Comparison of ENCODE assay signal across 8 cellular contexts in genomic region chr16:88706965-88707871, GRCh38. TPM values are rescaled to one million over a fixed set of nuclear protein-coding genes. Genes with fewer than 3 reads are reported as not detected.
DNase-seq lines count a peak whose midpoint lies in the region; ATAC-seq and TF ChIP-seq lines count a peak whose summit lies in the region.

No MANE protein-coding gene starts in this region.

- H3K4me1 Mint-ChIP-seq in activated T-cell treated with anti-CD3 and anti-CD28 coated beads, Interleukin-2, amount 50 U/mL, for 4 hours (ENCODE audit: low read depth), result peaks cover 37% of the 10 kb centered on the region
- peaks cover 34% of the 10 kb centered on the region for H3K4me1 Mint-ChIP-seq in activated T-helper 2 cell treated with anti-CD3 and anti-CD28 coated beads, Interferon-gamma antibody, Interleukin-2, Interleukin-4, amounts not matched to agents 10 μg/mL and 5 μg/mL and 100 μg/mL, durations not matched to agents 14 hours and 24 hours and 36 hours (ENCODE audit: low read depth)

- DNase-seq in activated T-cell treated with anti-CD3 and anti-CD28 coated beads, Interleukin-2, amount 50 U/mL, for 4 hours, result no peak
- DNase-seq in activated T-cell treated with anti-CD3 and anti-CD28 coated beads, Interleukin-2, amount 50 U/mL, for 1 hour, result no peak
- no peak for DNase-seq in activated T-helper 2 cell treated with anti-CD3 and anti-CD28 coated beads, Interferon-gamma antibody, Interleukin-2, Interleukin-4, amounts not matched to agents 10 μg/mL and 5 μg/mL and 100 μg/mL, durations not matched to agents 14 hours and 24 hours and 36 hours (ENCODE audit: low spot score)
- DNase-seq in kidney tubule cell (ENCODE audit: low spot score) (peak; percentile 9), tibial artery (no peak)
- no peak for DNase-seq in activated CD4-positive, CD25-positive, alpha-beta regulatory T cell (lab: John Stamatoyannopoulos, UW)

- H3K36me3 Mint-ChIP-seq in activated T-cell treated with anti-CD3 and anti-CD28 coated beads, Interleukin-2, amount 50 U/mL, for 4 hours (ENCODE audit: insufficient read depth), result no peaks in the 10 kb centered on the region
- peaks cover 7% of the 10 kb centered on the region for H3K36me3 Mint-ChIP-seq in activated T-helper 2 cell treated with anti-CD3 and anti-CD28 coated beads, Interferon-gamma antibody, Interleukin-2, Interleukin-4, amounts not matched to agents 10 μg/mL and 5 μg/mL and 100 μg/mL, durations not matched to agents 14 hours and 24 hours and 36 hours (ENCODE audit: low read depth)

- H3K4me1 ChIP-seq in tibial artery, result peaks cover 0 to 44% (median 34%) of the 10 kb centered on the region in 4 donors

- no peaks in the 10 kb centered on the region for H3K27me3 ChIP-seq in tibial artery

- peak overlapping the region; percentile 85 for H3K4me3 Mint-ChIP-seq in activated T-cell treated with anti-CD3 and anti-CD28 coated beads, Interleukin-2, amount 50 U/mL, for 4 hours
- peak overlapping the region; percentile 87 for H3K4me3 Mint-ChIP-seq in activated T-helper 2 cell treated with anti-CD3 and anti-CD28 coated beads, Interferon-gamma antibody, Interleukin-2, Interleukin-4, amounts not matched to agents 10 μg/mL and 5 μg/mL and 100 μg/mL, durations not matched to agents 14 hours and 24 hours and 36 hours (ENCODE audit: low read depth)

- no peaks in the 10 kb centered on the region for H3K9me3 Mint-ChIP-seq in activated T-cell treated with anti-CD3 and anti-CD28 coated beads, Interleukin-2, amount 50 U/mL, for 4 hours
- H3K9me3 Mint-ChIP-seq in activated T-helper 2 cell treated with anti-CD3 and anti-CD28 coated beads, Interferon-gamma antibody, Interleukin-2, Interleukin-4, amounts not matched to agents 10 μg/mL and 5 μg/mL and 100 μg/mL, durations not matched to agents 14 hours and 24 hours and 36 hours, result no peaks in the 10 kb centered on the region

- peak overlapping the region; percentile 61 for H3K27ac Mint-ChIP-seq in activated T-helper 2 cell treated with anti-CD3 and anti-CD28 coated beads, Interferon-gamma antibody, Interleukin-2, Interleukin-4, amounts not matched to agents 10 μg/mL and 5 μg/mL and 100 μg/mL, durations not matched to agents 14 hours and 24 hours and 36 hours

- H3K27me3 Mint-ChIP-seq in activated T-cell treated with anti-CD3 and anti-CD28 coated beads, Interleukin-2, amount 50 U/mL, for 4 hours (ENCODE audit: low read depth), result no peaks in the 10 kb centered on the region
- H3K27me3 Mint-ChIP-seq in activated T-helper 2 cell treated with anti-CD3 and anti-CD28 coated beads, Interferon-gamma antibody, Interleukin-2, Interleukin-4, amounts not matched to agents 10 μg/mL and 5 μg/mL and 100 μg/mL, durations not matched to agents 14 hours and 24 hours and 36 hours (ENCODE audit: low read depth), result no peaks in the 10 kb centered on the region

- peak overlapping the region; percentile 85 to 87 for H3K27ac ChIP-seq in tibial artery

- peaks cover 0 to 25% (median 0%) of the 10 kb centered on the region in 3 donors for H3K36me3 ChIP-seq in tibial artery

- no peak for ATAC-seq in activated T-cell treated with anti-CD3 and anti-CD28 coated beads, Interleukin-2, amount 50 U/mL, for 4 hours
- no peak for ATAC-seq in GM21825 (IDR thresholded peaks at IDR 0.05; ENCODE audit: unreplicated experiment)
- no peak for ATAC-seq in HG03354 (IDR thresholded peaks at IDR 0.05; ENCODE audit: poor library complexity, severe bottlenecking, unreplicated experiment)

- no peaks in the 10 kb centered on the region for H3K9me3 ChIP-seq in tibial artery

- peak overlapping the region; percentile 98 to 100 for H3K4me3 ChIP-seq in tibial artery

- TF ChIP-seq CTCF in tibial artery (IDR thresholded peaks at IDR 0.05), result no peak

- intact Hi-C loops in activated T-helper 2 cell treated with anti-CD3 and anti-CD28 coated beads, Interferon-gamma antibody, Interleukin-2, Interleukin-4, amounts not matched to agents 10 μg/mL and 5 μg/mL and 100 μg/mL, durations not matched to agents 14 hours and 24 hours and 36 hours (cut with micrococcal nuclease), result loop anchor here (1.0 to 2.0 kb wide), 3 partner anchors 30 to 74 kb away; partner anchors contain the start of gene MVD
- intact Hi-C loops in tibial artery (cut with DNase I; ENCODE audit: low total_unique reads), result no loop called here

RNA-seq across cellular contexts. Expression of gene CTU2, which starts 0.9 kb away (rescaled TPM):
- total RNA-seq in activated T-cell treated with anti-CD3 and anti-CD28 coated beads, Interleukin-2, amount 50 U/mL, for 4 hours, result 100 to 1,000 TPM in 2 of 3 donors, 10 to 100 TPM in 1; 96.8 to 129 (median 116) TPM
- 43.8 and 43.9 TPM in 2 replicates for total RNA-seq in activated T-helper 2 cell treated with anti-CD3 and anti-CD28 coated beads, Interferon-gamma antibody, Interleukin-2, Interleukin-4, amounts not matched to agents 10 μg/mL and 5 μg/mL and 100 μg/mL, durations not matched to agents 14 hours and 24 hours and 36 hours

RNA-seq across cellular contexts. Expression of gene RNF166, which starts 1.0 kb away (rescaled TPM):
- total RNA-seq in activated T-cell treated with anti-CD3 and anti-CD28 coated beads, Interleukin-2, amount 50 U/mL, for 4 hours, result 10 to 100 TPM; 28.0 to 45.7 (median 30.6) TPM
- total RNA-seq in activated T-helper 2 cell treated with anti-CD3 and anti-CD28 coated beads, Interferon-gamma antibody, Interleukin-2, Interleukin-4, amounts not matched to agents 10 μg/mL and 5 μg/mL and 100 μg/mL, durations not matched to agents 14 hours and 24 hours and 36 hours, result 39.9 and 52.1 TPM in 2 replicates

RNA-seq across cellular contexts. Expression of gene SNAI3, which starts 20.9 kb away (rescaled TPM):
- total RNA-seq in activated T-cell treated with anti-CD3 and anti-CD28 coated beads, Interleukin-2, amount 50 U/mL, for 4 hours, result 1 to 10 TPM in 2 of 3 donors, under 1 TPM in 1; 0.90 to 1.3 (median 1.2) TPM
- 2.0 and 2.3 TPM in 2 replicates for total RNA-seq in activated T-helper 2 cell treated with anti-CD3 and anti-CD28 coated beads, Interferon-gamma antibody, Interleukin-2, Interleukin-4, amounts not matched to agents 10 μg/mL and 5 μg/mL and 100 μg/mL, durations not matched to agents 14 hours and 24 hours and 36 hours

RNA-seq across cellular contexts. Expression of gene MVD, which starts 44.3 kb away (rescaled TPM):
- 10 to 100 TPM; 39.0 to 49.2 (median 44.4) TPM for total RNA-seq in activated T-cell treated with anti-CD3 and anti-CD28 coated beads, Interleukin-2, amount 50 U/mL, for 4 hours
- 132 and 137 TPM in 2 replicates for total RNA-seq in activated T-helper 2 cell treated with anti-CD3 and anti-CD28 coated beads, Interferon-gamma antibody, Interleukin-2, Interleukin-4, amounts not matched to agents 10 μg/mL and 5 μg/mL and 100 μg/mL, durations not matched to agents 14 hours and 24 hours and 36 hours

RNA-seq across cellular contexts. Expression of gene CYBA, which starts 56.4 kb away (rescaled TPM):
- total RNA-seq in activated T-cell treated with anti-CD3 and anti-CD28 coated beads, Interleukin-2, amount 50 U/mL, for 4 hours, result 100 to 1,000 TPM; 110 to 147 (median 117) TPM
- 233 and 242 TPM in 2 replicates for total RNA-seq in activated T-helper 2 cell treated with anti-CD3 and anti-CD28 coated beads, Interferon-gamma antibody, Interleukin-2, Interleukin-4, amounts not matched to agents 10 μg/mL and 5 μg/mL and 100 μg/mL, durations not matched to agents 14 hours and 24 hours and 36 hours
